In genomic region chr7:70097639-70098038, GRCh38 we compare ENCODE assay signal across 16 cellular contexts.
"Had no signal": no experiment of that assay in that cellular context is flagged by ENCODE, and none has a peak within 500 bp of the region (broad histone marks: within the 10 kb centered on the region; RNA-seq: fewer than 3 reads in every experiment).

No MANE protein-coding gene starts in this region.

- H3K4me3 Mint-ChIP-seq: activated CD8-positive, alpha-beta T cell treated with anti-CD3 and anti-CD28 coated beads for 36 hours; activated naive CD4-positive, alpha-beta T cell treated with anti-CD3 and anti-CD28 coated beads, Interleukin-2, amount 50 U/mL, for 24 hours; activated T-cell treated with anti-CD3 and anti-CD28 coated beads, Interleukin-2, amount 50 U/mL, for 4 hours; memory B cell; naive thymus-derived CD4-positive, alpha-beta T cell; stimulated activated effector memory CD8-positive, alpha-beta T cell treated with anti-CD3 and anti-CD28 coated beads, Interleukin-12 subunit alpha, Interleukin-12 subunit beta, amount 100 ng/mL, for 72 hours; WTC11 had no signal

- H3K4me3 ChIP-seq: gastroesophageal sphincter, mucosa of descending colon, thoracic aorta had no signal

- H3K27ac ChIP-seq: thoracic aorta had no signal

- H3K36me3 ChIP-seq: gastroesophageal sphincter, thoracic aorta had no signal

- H3K4me1 Mint-ChIP-seq: activated naive CD4-positive, alpha-beta T cell treated with anti-CD3 and anti-CD28 coated beads, Interleukin-2, amount 50 U/mL, for 24 hours; naive thymus-derived CD4-positive, alpha-beta T cell; stimulated activated effector memory CD8-positive, alpha-beta T cell treated with anti-CD3 and anti-CD28 coated beads, Interleukin-12 subunit alpha, Interleukin-12 subunit beta, amount 100 ng/mL, for 72 hours had no signal

- DNase-seq: activated CD4-positive, alpha-beta T cell treated with anti-CD3 and anti-CD28 coated beads for 48 hours; activated CD8-positive, alpha-beta T cell treated with anti-CD3 and anti-CD28 coated beads for 36 hours; activated effector memory CD4-positive, alpha-beta T cell treated with Interleukin-2 at 50 U/mL for 16 hours; activated T-cell treated with anti-CD3 and anti-CD28 coated beads, Interleukin-2, amount 50 U/mL, for 4 hours; caudate nucleus; erythroblast; naive thymus-derived CD4-positive, alpha-beta T cell had no signal

- H3K36me3 Mint-ChIP-seq: activated naive CD4-positive, alpha-beta T cell treated with anti-CD3 and anti-CD28 coated beads, Interleukin-2, amount 50 U/mL, for 24 hours; naive thymus-derived CD4-positive, alpha-beta T cell; stimulated activated effector memory CD8-positive, alpha-beta T cell treated with anti-CD3 and anti-CD28 coated beads, Interleukin-12 subunit alpha, Interleukin-12 subunit beta, amount 100 ng/mL, for 72 hours; WTC11 had no signal

- H3K27me3 ChIP-seq: gastroesophageal sphincter had no signal

- H3K27ac Mint-ChIP-seq: activated CD8-positive, alpha-beta T cell treated with anti-CD3 and anti-CD28 coated beads for 36 hours; activated naive CD4-positive, alpha-beta T cell treated with anti-CD3 and anti-CD28 coated beads, Interleukin-2, amount 50 U/mL, for 24 hours; memory B cell; naive thymus-derived CD4-positive, alpha-beta T cell; stimulated activated effector memory CD8-positive, alpha-beta T cell treated with anti-CD3 and anti-CD28 coated beads, Interleukin-12 subunit alpha, Interleukin-12 subunit beta, amount 100 ng/mL, for 72 hours; WTC11 had no signal

- H3K27me3 Mint-ChIP-seq: activated CD8-positive, alpha-beta T cell treated with anti-CD3 and anti-CD28 coated beads for 36 hours; activated naive CD4-positive, alpha-beta T cell treated with anti-CD3 and anti-CD28 coated beads, Interleukin-2, amount 50 U/mL, for 24 hours; memory B cell; naive thymus-derived CD4-positive, alpha-beta T cell had no signal

- H3K9me3 ChIP-seq: gastroesophageal sphincter, mucosa of descending colon, thoracic aorta had no signal

- FAIRE-seq: colon, TTC549 had no signal

- H3K9me3 Mint-ChIP-seq: activated CD8-positive, alpha-beta T cell treated with anti-CD3 and anti-CD28 coated beads for 36 hours; activated naive CD4-positive, alpha-beta T cell treated with anti-CD3 and anti-CD28 coated beads, Interleukin-2, amount 50 U/mL, for 24 hours; activated T-cell treated with anti-CD3 and anti-CD28 coated beads, Interleukin-2, amount 50 U/mL, for 4 hours; memory B cell; naive thymus-derived CD4-positive, alpha-beta T cell; stimulated activated effector memory CD8-positive, alpha-beta T cell treated with anti-CD3 and anti-CD28 coated beads, Interleukin-12 subunit alpha, Interleukin-12 subunit beta, amount 100 ng/mL, for 72 hours; WTC11 had no signal
